Comparison of ENCODE assay signal across 21 cellular contexts in genomic region chr4:64774626-64775025, GRCh38.
"Had no signal": no experiment of that assay in that cellular context is flagged by ENCODE, and none has a peak within 500 bp of the region (broad histone marks: within the 10 kb centered on the region; RNA-seq: fewer than 3 reads in every experiment).

No MANE protein-coding gene starts in this region.

- ATAC-seq: activated T-cell treated with anti-CD3 and anti-CD28 coated beads, Interleukin-2, amount 50 U/mL, for 72 hours; left lung; naive thymus-derived CD4-positive, alpha-beta T cell; T-helper 17 cell had no signal

- H2AFZ ChIP-seq: neural progenitor cell had no signal

- H3K9me3 ChIP-seq: ascending aorta, left lung, prostate gland, right atrium auricular region, uterus had no signal

- H3K27ac ChIP-seq: ascending aorta, left lung, neural progenitor cell, prostate gland, right atrium auricular region, skin epidermis, tibial nerve, uterus, WERI-Rb-1 had no signal

- H3K27me3 ChIP-seq: ascending aorta, left lung, neural progenitor cell, right atrium auricular region, tibial nerve, uterus had no signal

- H3K36me3 ChIP-seq: ascending aorta, left lung, neural progenitor cell, prostate gland, right atrium auricular region, tibial nerve, uterus, WERI-Rb-1 had no signal

- H3K4me3 ChIP-seq: ascending aorta, left lung, neural progenitor cell, prostate gland, right atrium auricular region, skin epidermis, tibial nerve, uterus had no signal

- H3K4me2 ChIP-seq: neural progenitor cell had no signal

- DNase-seq: activated CD4-positive, alpha-beta T cell treated with anti-CD3 and anti-CD28 coated beads for 1 hour; activated CD8-positive, alpha-beta memory T cell treated with anti-CD3 and anti-CD28 coated beads for 24 hours; activated CD8-positive, alpha-beta memory T cell treated with anti-CD3 and anti-CD28 coated beads, Interleukin-2, amount 50 U/mL, for 48 hours; activated gamma-delta T cell; activated T-cell treated with anti-CD3 and anti-CD28 coated beads, Interleukin-2, amount 50 U/mL, for 72 hours; cerebellar nuclear complex; effector CD4-positive, alpha-beta T cell; glutamatergic neuron; hippocampal formation; islet precursor cell; left lung; naive thymus-derived CD4-positive, alpha-beta T cell; T-helper 17 cell; uterus; WERI-Rb-1 had no signal

- H3K4me1 ChIP-seq: ascending aorta, left lung, neural progenitor cell, prostate gland, right atrium auricular region, tibial nerve, uterus had no signal

- H3K9ac ChIP-seq: neural progenitor cell had no signal
